ENCODE assay signal across 8 cellular contexts in genomic region chr15:89749951-89750559, GRCh38. TPM values are rescaled to one million over a fixed set of nuclear protein-coding genes. Genes with fewer than 3 reads are reported as not detected.
DNase-seq lines count a peak whose midpoint lies in the region; TF ChIP-seq lines count a peak whose summit lies in the region.

No MANE protein-coding gene starts in this region.

- no peak for TF ChIP-seq POLR2A in lower leg skin (IDR thresholded peaks at IDR 0.05)
- TF ChIP-seq POLR2A in tibial nerve (IDR thresholded peaks at IDR 0.05), result no peak

- TF ChIP-seq CTCF in astrocyte of the spinal cord (IDR thresholded peaks at IDR 0.05; ENCODE audit: low read depth, low read length) (no peak), lower leg skin (IDR thresholded peaks at IDR 0.05) (no peak), tibial nerve (IDR thresholded peaks at IDR 0.05) (no peak)

- H3K27ac ChIP-seq in Karpas-422 (ENCODE audit: low read length), result no peak overlapping the region
- peak overlapping the region in 2 of 4 donors; percentile 7 to 74 for H3K27ac ChIP-seq in tibial nerve

- 7 to 12% methylated on average over 19 to 30 of the region's 41 CpGs for WGBS in lower leg skin, 2 donors
- WGBS in tibial nerve, 2 donors, result 0 to 5% methylated on average over 11 to 15 of the region's 41 CpGs

- intact Hi-C loops in lower leg skin (cut with DNase I; ENCODE audit: low total_unique reads), result loop anchor here (5.0 kb wide), 1 partner anchor 1362 kb away; no protein-coding TSS in a partner anchor

- TF ChIP-seq EP300 in tibial nerve (IDR thresholded peaks at IDR 0.05), result no peak

- H4K20me1 ChIP-seq in Karpas-422 (ENCODE audit: insufficient read depth, low read depth, low read length), result no peaks in the 10 kb centered on the region

- H3K27me3 ChIP-seq in Karpas-422 (ENCODE audit: low read length) (no peaks in the 10 kb centered on the region), tibial nerve (peaks cover 0 to 41% of the 10 kb centered on the region in 2 donors)

- in situ Hi-C loops in astrocyte of the spinal cord (cut with HindIII; ENCODE audit: low sequenced_read_pairs), result loop anchor here (25.0 kb wide), 1 partner anchor 112 kb away; no protein-coding TSS in a partner anchor

- H3K4me3 ChIP-seq in Karpas-422 (ENCODE audit: low read length), result peak overlapping the region; percentile 78; the same call in 1 of the 2 replicates
- H3K4me3 ChIP-seq in astrocyte of the spinal cord (ENCODE audit: low read depth, low read length), result peak overlapping the region; percentile 39
- peak overlapping the region; percentile 18 for H3K4me3 ChIP-seq in lower leg skin (ENCODE audit: low read depth, poor library complexity, severe bottlenecking)
- H3K4me3 ChIP-seq in tibial nerve, result peak overlapping the region; percentile 49 to 87 (median 65)

- H3K79me2 ChIP-seq in Karpas-422 (ENCODE audit: low read length), result no peaks in the 10 kb centered on the region

- H3K9me3 ChIP-seq in Karpas-422 (ENCODE audit: low read length), result no peaks in the 10 kb centered on the region
- H3K9me3 ChIP-seq in tibial nerve, result no peaks in the 10 kb centered on the region

- peak overlapping the region; percentile 80 for H3K4me2 ChIP-seq in Karpas-422 (ENCODE audit: low read depth, low read length, poor library complexity, severe bottlenecking)

- no peaks in the 10 kb centered on the region for H3K36me3 ChIP-seq in Karpas-422 (ENCODE audit: insufficient read depth, low read length)
- H3K36me3 ChIP-seq in tibial nerve, result no peaks in the 10 kb centered on the region

- H3K9ac ChIP-seq in Karpas-422 (ENCODE audit: low read length), result peak overlapping the region; percentile 86

- peak; percentile 2 for DNase-seq in activated naive CD4-positive, alpha-beta T cell treated with Interleukin-2 at 50 U/mL for 16 hours
- DNase-seq in activated naive CD4-positive, alpha-beta T cell (lab: John Stamatoyannopoulos, UW), result no peak
- no peak for DNase-seq in Karpas-422
- no peak for DNase-seq in astrocyte of the spinal cord (ENCODE audit: low read depth, low spot score)
- DNase-seq in lower leg skin (ENCODE audit: low spot score in 2 of 2), result no peak
- DNase-seq in tibial nerve (ENCODE audit: low spot score in 2 of 2), result no peak
- no peak for DNase-seq in hepatic stellate cell (ENCODE audit: low spot score)
- DNase-seq in SK-N-DZ (ENCODE audit: low spot score), result no peak

- peaks cover 18% of the 10 kb centered on the region for H3K4me1 ChIP-seq in Karpas-422 (ENCODE audit: low read length)
- peaks cover 0 to 17% (median 11%) of the 10 kb centered on the region in 4 donors for H3K4me1 ChIP-seq in tibial nerve

- peak overlapping the region; percentile 81; the same call in 1 of the 2 replicates for H2AFZ ChIP-seq in Karpas-422 (ENCODE audit: low read length)

- no peaks in the 10 kb centered on the region for H3K9me2 ChIP-seq in Karpas-422 (replicated peaks; ENCODE audit: insufficient read depth, low read length)

RNA-seq across cellular contexts. Expression of gene MESP1, which starts 1.0 kb away (rescaled TPM):
- total RNA-seq in Karpas-422 (2014; rRNA removed; shearing (Covaris generic); ENCODE audit: low replicate concordance), result 0.14 TPM in 1 of 2 replicates, not detected in the other
- 1 to 10 TPM in 3 of 4 donors, under 1 TPM in 1; 0.61 to 1.7 (median 1.3) TPM for total RNA-seq in lower leg skin
- total RNA-seq in tibial nerve, result 10 to 100 TPM in 1 of 4 donors, 1 to 10 TPM in 3; 3.5 to 10.5 (median 6.2) TPM
- 0.16 and 1.2 TPM in 2 replicates for polyA plus RNA-seq in SK-N-DZ (2014; cell fraction: cytosol; rRNA removed)
- polyA plus RNA-seq in SK-N-DZ (2014; cell fraction: nucleus; rRNA removed), result 0.58 and 1.0 TPM in 2 replicates

RNA-seq across cellular contexts. Expression of gene MESP2, which starts 26.1 kb away (rescaled TPM):
- not detected in 2 replicates for total RNA-seq in Karpas-422 (2014; rRNA removed; shearing (Covaris generic); ENCODE audit: low replicate concordance)
- total RNA-seq in lower leg skin, result 1 to 10 TPM in 1 of 4 donors, under 1 TPM in 1, not detected in 2; 0.45 to 1.1 TPM
- 1 to 10 TPM in 1 of 4 donors, not detected in 3; 1.5 TPM for total RNA-seq in tibial nerve
- not detected in 2 replicates for polyA plus RNA-seq in SK-N-DZ (2014; cell fraction: cytosol; rRNA removed)
- polyA plus RNA-seq in SK-N-DZ (2014; cell fraction: nucleus; rRNA removed), result not detected in 2 replicates

RNA-seq across cellular contexts. Expression of gene WDR93, which starts 59.4 kb away (rescaled TPM):
- total RNA-seq in Karpas-422 (2014; rRNA removed; shearing (Covaris generic); ENCODE audit: low replicate concordance), result not detected in 2 replicates
- total RNA-seq in lower leg skin (under 1 TPM in 2 of 4 donors, not detected in 2; 0.12 to 0.26 TPM), tibial nerve (under 1 TPM in 2 of 4 donors, not detected in 2; 0.21 to 0.39 TPM)
- not detected in 2 replicates for polyA plus RNA-seq in SK-N-DZ (2014; cell fraction: cytosol; rRNA removed)
- 0.39 TPM in 1 of 2 replicates, not detected in the other for polyA plus RNA-seq in SK-N-DZ (2014; cell fraction: nucleus; rRNA removed)

RNA-seq across cellular contexts. Expression of gene PEX11A, which starts 59.5 kb away (rescaled TPM):
- not detected in 2 replicates for total RNA-seq in Karpas-422 (2014; rRNA removed; shearing (Covaris generic); ENCODE audit: low replicate concordance)
- total RNA-seq in lower leg skin (10 to 100 TPM in 1 of 4 donors, 1 to 10 TPM in 3; 6.7 to 12.2 (median 8.8) TPM), tibial nerve (10 to 100 TPM in 2 of 4 donors, 1 to 10 TPM in 2; 7.2 to 15.5 (median 9.7) TPM)
- polyA plus RNA-seq in SK-N-DZ (2014; cell fraction: cytosol; rRNA removed), result 7.0 and 7.1 TPM in 2 replicates
- 1.7 and 3.1 TPM in 2 replicates for polyA plus RNA-seq in SK-N-DZ (2014; cell fraction: nucleus; rRNA removed)

Comparison
In these comparisons a context has a peak if more than half of its experiments do, and no peak if none do; other contexts are left out.
1. H3K4me3 ChIP-seq: peak in every context shown above with its lines; median percentile 78 in Karpas-422; 65 in tibial nerve; 39 in astrocyte of the spinal cord; 18 in lower leg skin.